Comparison of ENCODE assay signal across 33 cellular contexts in genomic region chr10:87684001-87684628, GRCh38. TPM values are rescaled to one million over a fixed set of nuclear protein-coding genes. Genes with fewer than 3 reads are reported as not detected.
"Had no signal": no experiment of that assay in that cellular context is flagged by ENCODE, and none has a peak within 500 bp of the region (broad histone marks: within the 10 kb centered on the region; RNA-seq: fewer than 3 reads in every experiment).

No MANE protein-coding gene starts in this region.

- H3K27me3 ChIP-seq: brain microvascular endothelial cell, colonic mucosa, heart left ventricle had no signal

- H3K9me3 ChIP-seq: colonic mucosa, heart left ventricle had no signal

- H3K27ac ChIP-seq: brain microvascular endothelial cell, colonic mucosa, epithelial cell of prostate, heart left ventricle, WERI-Rb-1 had no signal

- H3K4me3 Mint-ChIP-seq: activated B cell treated with CpG ODN at 0.5 μM for 24 hours; activated CD8-positive, alpha-beta T cell treated with anti-CD3 and anti-CD28 coated beads for 36 hours; activated naive CD8-positive, alpha-beta T cell; activated T-cell treated with anti-CD3 and anti-CD28 coated beads, Interleukin-2, amount 50 U/mL, for 4 hours; activated T-helper 17 cell treated with anti-CD3 and anti-CD28 coated beads, Interleukin-2, amount 50 U/mL, for 72 hours; T-helper 17 cell; T-helper 2 cell treated with Interferon-gamma antibody and Interleukin-4, amounts not matched to agents 5 μg/mL and 100 μg/mL, for 36 hours had no signal

- ATAC-seq: activated CD4-positive, CD25-positive, alpha-beta regulatory T cell treated with anti-CD3 and anti-CD28 coated beads, Interleukin-2, amount 50 U/mL, for 24 hours; activated CD8-positive, alpha-beta T cell treated with anti-CD3 and anti-CD28 coated beads for 36 hours; activated T-cell treated with anti-CD3 and anti-CD28 coated beads, Interleukin-2, amount 50 U/mL, for 4 hours; activated T-helper 17 cell treated with anti-CD3 and anti-CD28 coated beads, Interleukin-2, amount 50 U/mL, for 72 hours; heart left ventricle; T-helper 17 cell had no signal

- H3K9me3 Mint-ChIP-seq: activated B cell treated with CpG ODN at 0.5 μM for 24 hours; activated CD8-positive, alpha-beta T cell treated with anti-CD3 and anti-CD28 coated beads for 36 hours; activated T-cell treated with anti-CD3 and anti-CD28 coated beads, Interleukin-2, amount 50 U/mL, for 4 hours; activated T-helper 17 cell treated with anti-CD3 and anti-CD28 coated beads, Interleukin-2, amount 50 U/mL, for 72 hours; T-helper 2 cell treated with Interferon-gamma antibody and Interleukin-4, amounts not matched to agents 5 μg/mL and 100 μg/mL, for 36 hours had no signal

- H3K27ac Mint-ChIP-seq: activated B cell treated with CpG ODN at 0.5 μM for 24 hours; activated CD8-positive, alpha-beta T cell treated with anti-CD3 and anti-CD28 coated beads for 36 hours; activated naive CD8-positive, alpha-beta T cell; activated T-helper 17 cell treated with anti-CD3 and anti-CD28 coated beads, Interleukin-2, amount 50 U/mL, for 72 hours; T-helper 17 cell; T-helper 2 cell treated with Interferon-gamma antibody and Interleukin-4, amounts not matched to agents 5 μg/mL and 100 μg/mL, for 36 hours had no signal

- DNase-seq: activated B cell treated with CpG ODN at 0.5 μM for 24 hours; activated CD4-positive, alpha-beta T cell treated with anti-CD3 and anti-CD28 coated beads for 48 hours; activated CD4-positive, alpha-beta T cell treated with anti-CD3 and anti-CD28 coated beads, Interleukin-2, amount 50 U/mL, for 1 hour; activated CD4-positive, alpha-beta T cell treated with anti-CD3 and anti-CD28 coated beads, Interleukin-2, amount 50 U/mL, for 48 hours; activated CD8-positive, alpha-beta memory T cell treated with anti-CD3 and anti-CD28 coated beads for 24 hours; activated CD8-positive, alpha-beta T cell treated with anti-CD3 and anti-CD28 coated beads for 36 hours; activated effector memory CD4-positive, alpha-beta T cell treated with Interleukin-2 at 50 U/mL for 16 hours; activated gamma-delta T cell treated with Interleukin-2 at 50 U/mL for 16 hours; activated naive CD4-positive, alpha-beta T cell treated with anti-CD3 and anti-CD28 coated beads, Interleukin-2, amount 50 U/mL, for 16 hours; activated naive CD4-positive, alpha-beta T cell treated with Interleukin-2 at 50 U/mL for 16 hours; activated T-cell treated with anti-CD3 and anti-CD28 coated beads, Interleukin-2, amount 50 U/mL, for 4 hours; amniotic stem cell; anterior cingulate cortex; brain microvascular endothelial cell; caudate nucleus; cerebellar nuclear complex; colonic mucosa; effector CD8-positive, alpha-beta T cell; foreskin fibroblast; heart left ventricle; T-helper 1 cell; T-helper 17 cell; T1000; WERI-Rb-1 had no signal

- H3K4me1 ChIP-seq: colonic mucosa had no signal

- H3K4me1 Mint-ChIP-seq: activated B cell treated with CpG ODN at 0.5 μM for 24 hours; activated T-helper 17 cell treated with anti-CD3 and anti-CD28 coated beads, Interleukin-2, amount 50 U/mL, for 72 hours; T-helper 17 cell had no signal

- H3K4me3 ChIP-seq: colonic mucosa, heart left ventricle had no signal

- H3K36me3 ChIP-seq: colonic mucosa, heart left ventricle, WERI-Rb-1 had no signal

- H3K36me3 Mint-ChIP-seq: activated naive CD8-positive, alpha-beta T cell had no signal

- FAIRE-seq: astrocyte, endometrium, endothelial cell of umbilical vein, frontal cortex had no signal

RNA-seq across cellular contexts. Expression of gene PAPSS2, which starts 24.4 kb away (rescaled TPM):
- total RNA-seq: activated B cell treated with CpG ODN at 0.5 μM for 24 hours had no signal
